In the genomic region with DNA sequence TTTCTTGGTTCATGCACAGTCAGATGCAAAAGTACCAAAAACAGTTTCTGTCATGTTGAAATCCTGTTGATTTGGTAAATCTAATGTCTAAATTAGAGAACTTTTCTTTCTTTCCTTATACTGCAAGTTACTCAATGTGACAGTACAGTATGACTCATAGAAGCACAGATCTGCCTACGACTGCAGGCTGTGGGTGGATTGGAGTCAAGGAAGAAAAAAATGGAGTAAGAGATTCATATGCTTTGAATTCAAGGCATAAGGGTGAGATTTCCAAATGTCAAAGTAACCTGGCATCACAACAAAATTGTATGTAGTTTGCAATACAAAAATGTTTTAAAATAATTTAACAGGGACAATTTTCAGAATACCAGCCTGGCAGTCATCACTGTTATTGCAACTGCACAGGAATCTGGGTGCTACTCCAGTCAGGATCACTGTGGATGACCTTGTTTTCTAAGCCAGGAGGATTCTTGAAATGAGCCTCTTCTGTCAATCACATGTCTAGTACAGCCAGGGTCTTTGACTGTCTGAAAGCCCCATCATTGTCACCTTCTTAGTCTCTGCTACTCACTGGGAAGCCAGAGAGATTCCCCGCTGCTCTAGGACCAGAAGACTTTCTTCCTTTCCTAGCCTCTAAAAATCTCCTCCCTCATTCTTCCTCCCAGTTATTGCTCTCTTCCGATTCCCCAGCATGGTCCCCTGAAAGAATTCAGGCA, we compare ENCODE assay signal across 8 cellular contexts.
DNase-seq lines count a peak whose midpoint lies in the region; ATAC-seq and TF ChIP-seq lines count a peak whose summit lies in the region.

No MANE protein-coding gene starts in this region.

- no peak overlapping the region for H3K4me3 Mint-ChIP-seq in naive thymus-derived CD8-positive, alpha-beta T cell

- H3K27ac Mint-ChIP-seq in naive thymus-derived CD8-positive, alpha-beta T cell = no peak overlapping the region

- WGBS in thyroid gland, 2 donors = 67 to 68% methylated on average over 3 of the region's 3 CpGs

- DNase-seq in astrocyte of the spinal cord (ENCODE audit: low read depth, low spot score) = peak; percentile 90
- peak; percentile 39 for DNase-seq in inferior parietal cortex (ENCODE audit: extremely low spot score)
- no peak for DNase-seq in thyroid gland
- DNase-seq in effector CD8-positive, alpha-beta T cell (lab: John Stamatoyannopoulos, UW) = no peak
- DNase-seq in naive thymus-derived CD8-positive, alpha-beta T cell = no peak
- no peak for DNase-seq in substantia nigra (lab: John Stamatoyannopoulos, UW)

- H3K4me1 ChIP-seq in HUES6 (ENCODE audit: control insufficient read depth, insufficient read depth, low read length) (peaks cover 38% of the 10 kb centered on the region), thyroid gland (peaks cover 8 to 25% of the 10 kb centered on the region in 2 donors)

- peaks cover 0 to 3% (median 0%) of the 10 kb centered on the region in 9 donors for H3K9me3 Mint-ChIP-seq in naive thymus-derived CD8-positive, alpha-beta T cell

- no peaks in the 10 kb centered on the region for H3K27me3 ChIP-seq in HUES6 (ENCODE audit: control insufficient read depth, insufficient read depth, low read length)
- no peaks in the 10 kb centered on the region for H3K27me3 ChIP-seq in thyroid gland

- H3K36me3 Mint-ChIP-seq in naive thymus-derived CD8-positive, alpha-beta T cell = no peaks in the 10 kb centered on the region

- no peak overlapping the region; the same call in 1 of the 2 replicates for H3K4me3 ChIP-seq in HUES6 (ENCODE audit: low read depth, low read length)
- no peak overlapping the region for H3K4me3 ChIP-seq in astrocyte of the spinal cord (ENCODE audit: low read depth, low read length)
- H3K4me3 ChIP-seq in thyroid gland (replicated peaks in 1 of 3) = no peak overlapping the region

- ATAC-seq in HG02623 (IDR thresholded peaks at IDR 0.05; ENCODE audit: unreplicated experiment) = no peak
- no peak for ATAC-seq in naive thymus-derived CD8-positive, alpha-beta T cell

- POLR2A ChIA-PET in naive thymus-derived CD8-positive, alpha-beta T cell (lab: Charles Lee) = no interaction called here

- H3K27ac ChIP-seq in HUES6 (ENCODE audit: low read depth, low read length) = peak overlapping the region; percentile 43; the same call in 1 of the 2 replicates
- peak overlapping the region in 2 of 3 donors; percentile 14 to 81 for H3K27ac ChIP-seq in thyroid gland
- H3K27ac ChIP-seq in substantia nigra (ENCODE audit: low read depth, low read length, poor library complexity, severe bottlenecking) = no peak overlapping the region

- peaks cover 0 to 5% (median 0%) of the 10 kb centered on the region in 5 donors for H3K27me3 Mint-ChIP-seq in naive thymus-derived CD8-positive, alpha-beta T cell

- peak overlapping the region; percentile 34 for H3K9ac ChIP-seq in HUES6 (ENCODE audit: low read length)

- intact Hi-C loops in thyroid gland (cut with DNase I) = no loop called here

- H3K4me1 Mint-ChIP-seq in naive thymus-derived CD8-positive, alpha-beta T cell = no peaks in the 10 kb centered on the region

- TF ChIP-seq CTCF in astrocyte of the spinal cord (IDR thresholded peaks at IDR 0.05; ENCODE audit: low read depth, low read length) = no peak
- no peak for TF ChIP-seq CTCF in thyroid gland (IDR thresholded peaks at IDR 0.05)

- H3K36me3 ChIP-seq in HUES6 (ENCODE audit: control insufficient read depth, insufficient read depth, low read length) (no peaks in the 10 kb centered on the region), thyroid gland (no peaks in the 10 kb centered on the region)

- H3K9me3 ChIP-seq in HUES6 (ENCODE audit: control insufficient read depth, insufficient read depth, low read depth, low read length) (no peaks in the 10 kb centered on the region), thyroid gland (no peaks in the 10 kb centered on the region)

- in situ Hi-C loops in astrocyte of the spinal cord (cut with HindIII; ENCODE audit: low sequenced_read_pairs) = no loop called here

- TF ChIP-seq POLR2A in thyroid gland (IDR thresholded peaks at IDR 0.05) = no peak

Comparison
In these comparisons a context has a peak if more than half of its experiments do, and no peak if none do; other contexts are left out.
1. DNase-seq: peak in astrocyte of the spinal cord (single experiment) and inferior parietal cortex (single experiment); none in thyroid gland (0 of 2), effector CD8-positive, alpha-beta T cell (single experiment), naive thymus-derived CD8-positive, alpha-beta T cell (0 of 10) and substantia nigra (0 of 49).